In the genomic region with DNA sequence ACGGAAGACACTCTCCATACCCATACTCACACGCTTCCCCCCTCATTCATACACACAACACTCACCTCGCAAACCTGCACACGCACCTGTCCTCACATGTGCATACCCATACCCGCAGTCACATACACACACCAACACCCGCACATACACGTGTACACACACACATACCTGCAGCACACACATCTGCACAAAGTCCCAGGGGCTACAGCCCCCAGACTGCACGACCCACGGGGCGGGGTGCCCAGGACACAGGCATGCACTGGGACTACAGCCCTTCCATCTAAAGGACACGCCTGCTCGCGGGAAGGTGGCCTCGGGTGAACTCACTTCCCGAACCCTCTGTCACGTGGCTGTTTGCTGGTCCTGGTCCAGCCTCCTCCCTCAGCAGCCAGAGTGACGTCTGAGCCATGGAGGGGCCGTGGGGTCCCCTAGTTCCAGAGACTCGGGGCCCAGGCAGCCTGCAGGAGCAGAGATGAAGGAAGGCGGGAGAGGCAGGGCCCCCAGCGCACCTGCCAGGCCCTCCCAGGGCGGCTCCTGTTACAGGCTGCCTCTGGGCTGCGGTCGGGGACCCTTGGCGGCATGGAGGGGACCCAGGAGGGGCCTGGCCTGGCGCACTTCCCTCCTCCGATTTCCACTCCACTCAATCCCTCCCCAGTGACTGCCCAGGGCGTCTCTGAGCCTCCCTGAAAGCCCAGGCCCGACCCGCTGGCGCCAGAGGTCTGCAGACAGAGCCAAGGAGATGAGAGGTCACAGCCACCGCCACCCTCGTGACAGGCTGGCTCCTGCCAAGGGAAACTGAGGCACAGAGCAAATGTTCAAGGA, we compare ENCODE assay signal across 8 cellular contexts. TPM values are rescaled to one million over a fixed set of nuclear protein-coding genes. Genes with fewer than 3 reads are reported as not detected.
DNase-seq lines count a peak whose midpoint lies in the region; ATAC-seq, FAIRE-seq and TF ChIP-seq lines count a peak whose summit lies in the region.

No MANE protein-coding gene starts in this region.

- no peaks in the 10 kb centered on the region for H3K36me3 Mint-ChIP-seq in naive thymus-derived CD8-positive, alpha-beta T cell

- BruUV-seq in endothelial cell of umbilical vein (replicated peaks; lab: Mats Ljungman, UMichigan), result no TSS peak

- TF ChIP-seq CTCF in BE2C (IDR thresholded peaks at IDR 0.05; ENCODE audit: low read depth, low read length), result no peak
- no peak for TF ChIP-seq CTCF in endothelial cell of umbilical vein (IDR thresholded peaks at IDR 0.05; ENCODE audit: extremely low read depth in 1 of 2, insufficient read depth in 1 of 2, low read depth in 1 of 2, low read length in 2 of 2)

- FAIRE-seq in endothelial cell of umbilical vein (lab: Jason Lieb, UNC), result peak; percentile 31

- intact Hi-C loops in endothelial cell of umbilical vein (cut with micrococcal nuclease), result no loop called here

- H3K4me3 Mint-ChIP-seq in naive thymus-derived CD8-positive, alpha-beta T cell, result peak overlapping the region; percentile 69 to 93 (median 82)

- H3K79me2 ChIP-seq in endothelial cell of umbilical vein (ENCODE audit: control insufficient read depth, insufficient read depth, low read length), result peaks cover 4% of the 10 kb centered on the region

- H3K27ac ChIP-seq in endothelial cell of umbilical vein (ENCODE audit: insufficient read depth, low read depth, low read length), result no peak overlapping the region

- H3K27ac Mint-ChIP-seq in naive thymus-derived CD8-positive, alpha-beta T cell, result peak overlapping the region; percentile 62 to 99 (median 96)

- CTCF ChIA-PET in endothelial cell of umbilical vein (lab: Charles Lee), result no interaction called here

- DNase-seq in BE2C (peak; percentile 46), NCI-H2196 treated with DMSO at 0.1 percent for 48 hours (lab: John Stamatoyannopoulos, UW; ENCODE audit: unreplicated experiment) (peak; percentile 78), endothelial cell of umbilical vein (ENCODE audit: low read depth, low spot score) (peak; percentile 38), HT-29 (ENCODE audit: low spot score) (no peak), GDM1 (lab: John Stamatoyannopoulos, UW) (no peak)
- DNase-seq in naive thymus-derived CD8-positive, alpha-beta T cell, result peak in 4 of 10 donors; percentile 26 to 46 (median 40)

- ATAC-seq in naive thymus-derived CD8-positive, alpha-beta T cell, result no peak
- no peak for ATAC-seq in GM19328 (IDR thresholded peaks at IDR 0.05; ENCODE audit: unreplicated experiment)
- ATAC-seq in HG02588 (IDR thresholded peaks at IDR 0.05; ENCODE audit: unreplicated experiment), result no peak

- H3K4me2 ChIP-seq in endothelial cell of umbilical vein (ENCODE audit: insufficient read depth, low read length), result no peak overlapping the region

- H3K27me3 Mint-ChIP-seq in naive thymus-derived CD8-positive, alpha-beta T cell, result no peaks in the 10 kb centered on the region

- H3K4me1 Mint-ChIP-seq in naive thymus-derived CD8-positive, alpha-beta T cell, result peaks cover 45 to 91% (median 81%) of the 10 kb centered on the region in 4 donors

- H3K4me3 ChIP-seq in BE2C (ENCODE audit: low read depth, low read length), result no peak overlapping the region
- no peak overlapping the region for H3K4me3 ChIP-seq in endothelial cell of umbilical vein (replicated peaks in 1 of 3; ENCODE audit: insufficient read depth in 1 of 3, low read depth in 1 of 3, low read length in 3 of 3)

- dilution Hi-C loops in endothelial cell of umbilical vein (cut with MboI; ENCODE audit: extremely low pct_ligation_motif_present, low sequenced_read_pairs), result no loop called here

- H4K20me1 ChIP-seq in endothelial cell of umbilical vein (replicated peaks; ENCODE audit: control insufficient read depth, extremely low read depth, insufficient read depth, low read length), result no peaks in the 10 kb centered on the region

- H3K9me3 ChIP-seq in BE2C (no peaks in the 10 kb centered on the region), endothelial cell of umbilical vein (replicated peaks; ENCODE audit: control insufficient read depth, insufficient read depth, low read length) (no peaks in the 10 kb centered on the region)

- no peaks in the 10 kb centered on the region for H3K27me3 ChIP-seq in BE2C
- H3K27me3 ChIP-seq in endothelial cell of umbilical vein (ENCODE audit: control insufficient read depth in 2 of 2, insufficient read depth in 2 of 2, low read length in 2 of 2), result no peaks in the 10 kb centered on the region

- H3K9me1 ChIP-seq in endothelial cell of umbilical vein (replicated peaks; ENCODE audit: control insufficient read depth, extremely low read depth, insufficient read depth, low read length), result no peaks in the 10 kb centered on the region

- no peak overlapping the region for H3K9ac ChIP-seq in endothelial cell of umbilical vein (replicated peaks; ENCODE audit: extremely low read depth, insufficient read depth, low read length)

- H3K4me1 ChIP-seq in BE2C (peaks cover 31% of the 10 kb centered on the region), endothelial cell of umbilical vein (ENCODE audit: control insufficient read depth, extremely low read depth, insufficient read depth, low read length) (peaks cover 5% of the 10 kb centered on the region)

- no peaks in the 10 kb centered on the region for H3K36me3 ChIP-seq in BE2C
- no peaks in the 10 kb centered on the region for H3K36me3 ChIP-seq in endothelial cell of umbilical vein (ENCODE audit: control insufficient read depth in 2 of 2, extremely low read depth in 1 of 2, insufficient read depth in 2 of 2, low read length in 2 of 2)

- H2AFZ ChIP-seq in endothelial cell of umbilical vein (ENCODE audit: low read depth, low read length), result no peak overlapping the region

- TF ChIP-seq POLR2A in endothelial cell of umbilical vein (IDR thresholded peaks at IDR 0.05; ENCODE audit: low read depth, low read length), result no peak

- H3K9me3 Mint-ChIP-seq in naive thymus-derived CD8-positive, alpha-beta T cell, result no peaks in the 10 kb centered on the region

- POLR2A ChIA-PET in endothelial cell of umbilical vein (lab: Charles Lee), result no interaction called here
- POLR2A ChIA-PET in naive thymus-derived CD8-positive, alpha-beta T cell (lab: Charles Lee), result no interaction called here

TF ChIP-seq in endothelial cell of umbilical vein, 7 proteins besides CTCF, POLR2A, EP300 and RAD21:
- TF ChIP-seq, protein P1, sequence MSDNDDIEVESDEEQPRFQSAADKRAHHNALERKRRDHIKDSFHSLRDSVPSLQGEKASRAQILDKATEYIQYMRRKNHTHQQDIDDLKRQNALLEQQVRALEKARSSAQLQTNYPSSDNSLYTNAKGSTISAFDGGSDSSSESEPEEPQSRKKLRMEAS (IDR thresholded peaks at IDR 0.05; ENCODE audit: insufficient read depth, insufficient read length), result peak; percentile 61
- no peak for TF ChIP-seq GATA2 (IDR thresholded peaks at IDR 0.05; ENCODE audit: insufficient read depth, insufficient read length, low read depth, low read length)

RNA-seq across cellular contexts. Expression of a gene that starts 8.1 kb away (rescaled TPM):
- polyA plus RNA-seq in BE2C (2012; ENCODE audit: insufficient read depth, insufficient read length, low read depth), result 44.2 TPM
- 28.7 and 38.8 TPM in 2 replicates for total RNA-seq in endothelial cell of umbilical vein
- 16.4 and 20.3 TPM in 2 replicates for polyA plus RNA-seq in endothelial cell of umbilical vein
- polyA plus RNA-seq in endothelial cell of umbilical vein (2011; cell fraction: cytosol; rRNA removed), result 10.5 and 12.1 TPM in 2 replicates
- polyA plus RNA-seq in endothelial cell of umbilical vein (2011; cell fraction: nucleus; rRNA removed), result 58.8 and 64.9 TPM in 2 replicates
- polyA plus RNA-seq in endothelial cell of umbilical vein (2012), result 16.8 and 24.4 TPM in 2 replicates
- 23.3 and 25.7 TPM in 2 replicates for polyA minus RNA-seq in endothelial cell of umbilical vein
- 7.6 TPM for polyA minus RNA-seq in endothelial cell of umbilical vein (2011; cell fraction: cytosol; rRNA and poly(A)+ RNA removed)
- polyA minus RNA-seq in endothelial cell of umbilical vein (2011; cell fraction: nucleus; rRNA and poly(A)+ RNA removed), result 19.1 and 31.4 TPM in 2 replicates
- 10 to 100 TPM; 60.0 to 68.3 TPM for total RNA-seq in naive thymus-derived CD8-positive, alpha-beta T cell
- 10 to 100 TPM in 1 of 3 donors, 1 to 10 TPM in 2; 7.3 to 25.4 (median 8.5) TPM for polyA plus RNA-seq in naive thymus-derived CD8-positive, alpha-beta T cell
- 129 and 134 TPM in 2 replicates for total RNA-seq in HT-29 (2014; rRNA removed; shearing (Covaris generic))

Comparison
In these comparisons a context has a peak if more than half of its experiments do, and no peak if none do; other contexts are left out.
1. DNase-seq: peak in BE2C (single experiment), NCI-H2196 treated with DMSO at 0.1 percent for 48 hours (single experiment) and endothelial cell of umbilical vein (single experiment); none in HT-29 (single experiment) and GDM1 (single experiment).